9 cellular contexts compared by ENCODE assay signal in the genomic region with DNA sequence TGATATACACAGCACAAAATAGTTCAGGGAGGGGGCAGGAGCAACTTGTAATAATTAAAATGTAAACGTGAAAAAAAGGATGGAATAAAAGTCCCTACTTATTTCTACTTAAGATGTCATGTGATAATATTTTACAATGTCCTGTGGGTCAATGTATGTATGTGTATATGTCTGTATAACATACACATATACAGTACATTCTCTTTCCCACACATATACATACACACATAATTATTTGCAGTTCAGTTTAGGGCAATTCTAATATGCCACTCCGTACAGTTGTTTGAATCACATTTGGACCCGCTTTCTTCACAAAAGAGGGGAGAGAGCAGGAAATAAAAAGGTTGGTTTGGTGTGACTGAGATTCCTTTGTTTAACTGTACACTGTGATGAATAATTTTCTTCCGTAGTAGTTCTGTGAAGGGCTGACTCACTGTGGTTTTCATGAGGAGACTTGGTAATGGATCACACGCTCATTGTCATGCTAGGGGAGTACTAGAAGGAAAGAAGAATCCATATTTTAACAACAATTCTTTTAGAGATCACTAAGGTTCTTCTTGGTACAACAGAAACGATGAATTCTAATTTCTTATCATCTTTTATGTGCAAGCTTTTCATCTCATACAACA.
DNase-seq lines count a peak whose midpoint lies in the region; ATAC-seq and TF ChIP-seq lines count a peak whose summit lies in the region.
"Had no signal": no experiment of that assay in that cellular context is flagged by ENCODE, and none has a peak within 500 bp of the region (broad histone marks: within the 10 kb centered on the region; RNA-seq: fewer than 3 reads in every experiment).

No MANE protein-coding gene starts in this region.

- TF ChIP-seq CTCF in cardiac fibroblast (IDR thresholded peaks at IDR 0.05; ENCODE audit: low read depth, low read length) (no peak), retinal pigment epithelial cell (conservative IDR thresholded peaks at IDR 0.05; ENCODE audit: low read depth, low read length) (no peak)

- ATAC-seq in activated CD4-positive, CD25-positive, alpha-beta regulatory T cell treated with anti-CD3 and anti-CD28 coated beads, Interleukin-2, amount 50 U/mL, for 24 hours, result peak; percentile 93 to 96
- ATAC-seq in HG03025 (IDR thresholded peaks at IDR 0.05; ENCODE audit: low FRiP score, unreplicated experiment), result no peak

- no peak overlapping the region for H3K4me3 ChIP-seq in cardiac fibroblast (replicated peaks in 1 of 2; ENCODE audit: low read depth in 2 of 2, low read length in 2 of 2)
- H3K4me3 ChIP-seq in retinal pigment epithelial cell (ENCODE audit: low read length), result no peak overlapping the region

- no peak for DNase-seq in activated CD4-positive, CD25-positive, alpha-beta regulatory T cell (lab: John Stamatoyannopoulos, UW)
- DNase-seq in NOMO-1 treated with dmso at 0.1 percent for 144 hours (lab: John Stamatoyannopoulos, UW; ENCODE audit: unreplicated experiment), result peak; percentile 5
- DNase-seq in cardiac fibroblast (ENCODE audit: low read depth in 2 of 2), result peak; percentile 82 to 95
- DNase-seq in retinal pigment epithelial cell (ENCODE audit: low read depth), result peak; percentile 50
- DNase-seq in NCI-H524 treated with DMSO at 0.1 percent for 48 hours (lab: John Stamatoyannopoulos, UW), result no peak
- no peak for DNase-seq in NAMALWA (ENCODE audit: low spot score)
- DNase-seq: small intestine had no signal

Comparison
In these comparisons a context has a peak if more than half of its experiments do, and no peak if none do; other contexts are left out.
1. DNase-seq: peak in NOMO-1 treated with dmso at 0.1 percent for 144 hours (single experiment), cardiac fibroblast (2 of 2) and retinal pigment epithelial cell (single experiment); none in activated CD4-positive, CD25-positive, alpha-beta regulatory T cell (0 of 4), NCI-H524 treated with DMSO at 0.1 percent for 48 hours (single experiment) and NAMALWA (single experiment).